ENCODE assay signal across 20 cellular contexts in genomic region chr1:193413376-193413775, GRCh38.
"Had no signal": no experiment of that assay in that cellular context is flagged by ENCODE, and none has a peak within 500 bp of the region (broad histone marks: within the 10 kb centered on the region; RNA-seq: fewer than 3 reads in every experiment).

No MANE protein-coding gene starts in this region.

- H3K27me3 Mint-ChIP-seq: stimulated activated memory B cell treated with anti-CD40 and anti-IgM and Interleukin-4, amounts not matched to agents 10 μg/mL and 1 μg/mL and 100 μg/mL, for 72 hours had no signal

- ATAC-seq: foreskin keratinocyte; left cardiac atrium; lower lobe of right lung; sciatic nerve; stimulated activated memory B cell treated with anti-CD40 and anti-IgM and Interleukin-4, amounts not matched to agents 10 μg/mL and 1 μg/mL and 100 μg/mL, for 72 hours had no signal

- DNase-seq: effector CD4-positive, alpha-beta T cell; endodermal cell; erythroblast; foreskin keratinocyte; head of caudate nucleus; kidney; left cardiac atrium; left ventricle myocardium inferior; lower lobe of right lung; mesenchymal stem cell; midbrain; posterior cingulate gyrus; spleen; stimulated activated CD4-positive, alpha-beta T cell treated with anti-CD3 and anti-CD28 coated beads, Interleukin-15, amount 100 ng/mL, for 24 hours; stimulated activated CD4-positive, alpha-beta T cell treated with anti-CD3 and anti-CD28 coated beads, Interleukin-1b, Interleukin-23, amount 100 ng/mL, for 48 hours; stimulated activated CD4-positive, alpha-beta T cell treated with anti-CD3 and anti-CD28 coated beads, Interleukin-4, amount 100 ng/mL, for 24 hours; upper lobe of left lung; uterus had no signal

- H3K36me3 Mint-ChIP-seq: stimulated activated memory B cell treated with anti-CD40 and anti-IgM and Interleukin-4, amounts not matched to agents 10 μg/mL and 1 μg/mL and 100 μg/mL, for 72 hours had no signal

- H3K9me3 Mint-ChIP-seq: endodermal cell; stimulated activated memory B cell treated with anti-CD40 and anti-IgM and Interleukin-4, amounts not matched to agents 10 μg/mL and 1 μg/mL and 100 μg/mL, for 72 hours had no signal

- H3K27ac Mint-ChIP-seq: endodermal cell; stimulated activated memory B cell treated with anti-CD40 and anti-IgM and Interleukin-4, amounts not matched to agents 10 μg/mL and 1 μg/mL and 100 μg/mL, for 72 hours had no signal

- H3K4me3 Mint-ChIP-seq: endodermal cell; stimulated activated memory B cell treated with anti-CD40 and anti-IgM and Interleukin-4, amounts not matched to agents 10 μg/mL and 1 μg/mL and 100 μg/mL, for 72 hours had no signal
